Comparison of ENCODE assay signal across 1 cellular context in genomic region chr1:175984813-175985212, GRCh38.
TF ChIP-seq lines count a peak whose summit lies in the region.

No MANE protein-coding gene starts in this region.

TF ChIP-seq in HepG2, 621 proteins besides CTCF, POLR2A, EP300 and RAD21 (continued from another document):
- no peak for TF ChIP-seq ZBTB33 (CRISPR knock-in tag; IDR thresholded peaks at IDR 0.05)
- no peak for TF ChIP-seq PAXIP1 (CRISPR knock-in tag; conservative IDR thresholded peaks at IDR 0.05)
- TF ChIP-seq RAD51 (IDR thresholded peaks at IDR 0.05; ENCODE audit: borderline replicate concordance): no peak
- TF ChIP-seq REPIN1 (CRISPR knock-in tag; IDR thresholded peaks at IDR 0.05; ENCODE audit: borderline replicate concordance, low read depth): no peak
